ENCODE assay signal across 8 cellular contexts in the genomic region with DNA sequence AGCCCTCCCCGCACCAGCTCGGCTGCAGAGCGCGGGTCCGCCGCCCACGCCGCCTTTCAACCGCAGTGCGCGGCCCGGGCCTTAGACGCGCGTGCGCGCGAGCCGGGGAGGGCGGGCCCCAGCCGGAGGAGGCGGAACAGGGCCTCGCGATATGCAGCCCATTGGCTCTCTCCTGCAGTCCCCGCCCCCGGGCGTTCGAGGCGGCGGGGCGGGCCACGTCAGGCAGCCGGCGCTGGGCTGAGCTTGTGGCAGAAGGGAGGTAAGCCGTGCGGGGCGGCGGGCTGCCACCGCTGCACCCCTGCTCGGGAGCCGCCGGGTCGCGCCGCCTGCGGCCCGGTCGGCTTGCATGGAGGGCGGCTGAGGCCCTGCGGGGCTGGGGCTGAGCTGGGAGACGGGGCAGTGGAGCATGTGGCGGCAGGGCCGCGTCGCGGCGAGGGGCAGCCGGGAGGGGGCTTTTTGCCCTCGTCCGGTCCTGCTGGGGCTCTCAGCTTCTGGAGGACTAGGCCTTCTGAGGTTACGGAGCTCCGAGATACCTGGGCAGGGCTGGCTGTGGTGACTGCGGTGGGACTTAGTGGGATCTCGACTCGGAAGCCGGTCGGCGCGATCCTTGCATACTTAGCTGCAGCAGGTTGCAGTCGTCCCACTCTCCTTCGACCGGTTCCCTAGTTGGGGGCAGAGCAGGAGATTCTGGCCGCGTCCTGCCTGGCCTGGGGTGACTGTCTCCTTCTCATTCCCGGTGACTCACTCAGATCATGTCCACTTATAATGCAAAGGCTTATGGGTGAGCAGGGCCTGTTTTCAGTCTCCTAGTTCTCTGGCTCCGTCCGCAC. TPM values are rescaled to one million over a fixed set of nuclear protein-coding genes. Genes with fewer than 3 reads are reported as not detected.
DNase-seq lines count a peak whose midpoint lies in the region; ATAC-seq, FAIRE-seq and TF ChIP-seq lines count a peak whose summit lies in the region.

A gene with protein sequence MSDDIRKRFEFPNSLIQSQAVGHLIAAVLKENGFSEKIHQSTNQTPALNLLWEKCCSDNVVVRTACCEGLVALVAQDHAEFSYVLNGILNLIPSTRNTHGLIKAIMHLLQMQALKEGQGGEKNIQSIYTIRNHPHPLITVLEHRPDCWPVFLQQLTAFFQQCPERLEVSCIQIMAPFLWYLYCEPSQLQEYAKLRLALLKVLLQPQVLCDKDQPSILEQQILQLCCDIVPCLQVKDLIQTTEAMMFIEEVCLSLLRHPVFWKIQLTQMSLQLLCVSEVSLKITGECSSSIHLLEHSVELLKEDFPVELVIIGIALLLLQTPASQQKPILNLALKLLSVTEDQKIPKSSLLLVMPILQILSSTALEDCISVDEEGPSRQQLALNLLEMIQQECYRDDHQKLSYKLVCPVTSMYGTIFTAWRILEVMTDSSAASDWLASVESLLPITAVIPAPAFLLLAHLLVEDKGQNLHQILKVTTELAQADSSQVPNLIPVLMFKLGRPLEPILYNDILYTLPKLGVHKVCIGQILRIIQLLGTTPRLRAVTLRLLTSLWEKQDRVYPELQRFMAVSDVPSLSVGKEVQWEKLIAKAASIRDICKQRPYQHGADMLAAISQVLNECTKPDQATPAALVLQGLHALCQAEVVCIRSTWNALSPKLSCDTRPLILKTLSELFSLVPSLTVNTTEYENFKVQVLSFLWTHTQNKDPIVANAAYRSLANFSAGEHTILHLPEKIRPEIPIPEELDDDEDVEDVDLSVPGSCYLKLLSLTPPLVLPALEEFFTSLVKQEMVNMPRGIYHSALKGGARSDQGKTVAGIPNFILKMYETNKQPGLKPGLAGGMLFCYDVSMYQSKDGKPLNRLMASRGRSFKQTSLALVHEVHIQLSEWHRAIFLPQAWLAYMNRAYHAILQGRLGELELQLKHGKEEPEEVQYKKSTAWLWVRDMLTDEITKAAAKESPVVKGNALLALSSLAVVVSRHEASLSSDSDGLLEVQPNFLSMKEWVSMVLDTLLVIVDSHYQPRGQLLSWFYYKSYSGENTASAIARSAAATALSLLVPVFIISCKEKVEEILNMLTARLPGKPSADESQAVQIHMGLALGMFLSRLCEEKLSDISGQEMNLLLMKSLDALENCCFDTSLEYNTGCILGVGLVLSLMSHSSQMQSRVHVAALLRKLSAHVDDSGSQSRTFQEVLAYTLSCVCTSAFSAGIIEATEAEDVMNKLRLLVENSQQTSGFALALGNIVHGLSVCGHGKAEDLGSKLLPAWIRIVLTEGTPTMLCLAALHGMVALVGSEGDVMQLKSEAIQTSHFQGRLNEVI (N-terminal part only) (plus strand): TSS at position 225 of the 830 bp plus-strand sequence. CDS start 31,095 bp downstream, outside the sequence.

- H3K4me3 ChIP-seq in astrocyte of the cerebellum (ENCODE audit: low read depth, low read length) (peak within 1 kb of the TSS; percentile 76), hepatocyte (peak within 1 kb of the TSS; percentile 85)

- no peaks in the 10 kb centered on the region for H3K9me2 ChIP-seq in hepatocyte (replicated peaks; ENCODE audit: insufficient read depth)

- H3K9me3 ChIP-seq in T-helper 17 cell (ENCODE audit: control insufficient read depth, low read length, poor library complexity, severe bottlenecking), result no peaks in the 10 kb centered on the region
- H3K9me3 ChIP-seq in hepatocyte (ENCODE audit: low read depth), result no peaks in the 10 kb centered on the region

- H3K27ac Mint-ChIP-seq in T-helper 17 cell, result peak within 1 kb of the TSS; percentile 89

- H3K4me2 ChIP-seq in hepatocyte, result peak within 1 kb of the TSS; percentile 87

- H3K36me3 ChIP-seq in hepatocyte (replicated peaks; ENCODE audit: insufficient read depth, low read depth), result no peaks in the 10 kb centered on the region

- peak; percentile 81 for DNase-seq in GM12892 (ENCODE audit: insufficient read length)
- peak; percentile 98 for DNase-seq in NCI-H146 (lab: John Stamatoyannopoulos, UW)
- peak; percentile 95 to 97 (median 95) for DNase-seq in T-helper 17 cell
- peak; percentile 82 for DNase-seq in astrocyte of the cerebellum (ENCODE audit: low read depth)
- peak; percentile 99 for DNase-seq in hepatocyte (ENCODE audit: low spot score)
- DNase-seq in retina, result peak; percentile 96
- DNase-seq in ACHN, result no peak

- in situ Hi-C loops in astrocyte of the cerebellum (cut with HindIII; ENCODE audit: low sequenced_read_pairs), result no loop called here
- in situ Hi-C loops in ACHN (cut with HindIII; ENCODE audit: low pct_ligation_motif_present, low pct_unique_long_range_greater_than_20kb, low sequenced_read_pairs), result no loop called here

- ATAC-seq in HG02852 (IDR thresholded peaks at IDR 0.05; ENCODE audit: unreplicated experiment), result peak; percentile 98
- ATAC-seq in T-helper 17 cell, result peak; percentile 98

- peak within 1 kb of the TSS; percentile 96 for H3K27ac ChIP-seq in hepatocyte

- peak; percentile 98 for TF ChIP-seq POLR2A in GM12892 (IDR thresholded peaks at IDR 0.05; ENCODE audit: low read depth, low read length)

- no peaks in the 10 kb centered on the region for H3K27me3 Mint-ChIP-seq in T-helper 17 cell

- H3K4me1 Mint-ChIP-seq in T-helper 17 cell, result peaks cover 17% of the 10 kb centered on the region

- H3K27me3 ChIP-seq in hepatocyte, result no peaks in the 10 kb centered on the region

- peaks cover 49% of the 10 kb centered on the region for H3K79me2 ChIP-seq in hepatocyte

- no peaks in the 10 kb centered on the region for H4K20me1 ChIP-seq in hepatocyte (ENCODE audit: insufficient read depth, poor library complexity, severe bottlenecking)

- H3K36me3 Mint-ChIP-seq in T-helper 17 cell (ENCODE audit: low read depth), result no peaks in the 10 kb centered on the region

- H2AFZ ChIP-seq in hepatocyte, result peak within 1 kb of the TSS; percentile 81

- FAIRE-seq in GM12892 (lab: Jason Lieb, UNC), result peak; percentile 94

- H3K4me1 ChIP-seq in hepatocyte (ENCODE audit: insufficient read depth), result peaks cover 18% of the 10 kb centered on the region

- H3K4me3 Mint-ChIP-seq in T-helper 17 cell, result peak within 1 kb of the TSS; percentile 92

- TF ChIP-seq CTCF in astrocyte of the cerebellum (IDR thresholded peaks at IDR 0.05; ENCODE audit: low read depth, low read length, missing control alignments), result no peak
- no peak for TF ChIP-seq CTCF in hepatocyte (IDR thresholded peaks at IDR 0.05; ENCODE audit: poor library complexity)

- WGBS in hepatocyte (ENCODE audit: low lambda C conversion rate, missing lambda C conversion rate), result 1% methylated on average over 67 of the region's 77 CpGs

RNA-seq across cellular contexts. Expression of the gene that starts here (rescaled TPM):
- polyA plus RNA-seq in GM12892 (2012; ENCODE audit: missing spikeins), result 25.7 TPM
- total RNA-seq in T-helper 17 cell (10 to 100 TPM; 16.2 to 18.2 TPM), hepatocyte (54.1 and 55.6 TPM in 2 replicates)
- 16.6 and 21.7 TPM in 2 replicates for polyA plus RNA-seq in hepatocyte
